ENCODE assay signal across 11 cellular contexts in the genomic region with DNA sequence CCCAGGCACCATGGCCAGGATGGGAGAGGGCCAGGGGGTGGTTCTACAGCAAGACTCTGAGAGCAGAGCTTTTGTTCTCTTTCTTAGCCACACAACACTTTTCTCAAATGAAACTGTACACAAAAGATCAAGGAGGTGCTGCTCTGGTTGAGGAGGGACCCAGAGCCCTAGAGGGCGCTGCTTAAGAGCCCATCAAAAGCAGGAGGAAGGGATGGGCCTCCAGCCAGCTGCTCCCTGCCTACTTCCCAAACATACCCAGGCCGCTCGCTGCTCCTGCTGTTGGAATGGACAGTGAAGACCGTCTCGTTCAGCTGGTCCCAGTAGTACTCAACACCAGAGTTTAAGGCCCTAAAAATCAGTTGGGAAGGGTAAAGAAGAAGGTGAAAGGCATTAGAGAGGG. TPM values are rescaled to one million over a fixed set of nuclear protein-coding genes. Genes with fewer than 3 reads are reported as not detected.
DNase-seq lines count a peak whose midpoint lies in the region; ATAC-seq and TF ChIP-seq lines count a peak whose summit lies in the region.
"Had no signal": no experiment of that assay in that cellular context is flagged by ENCODE, and none has a peak within 500 bp of the region (broad histone marks: within the 10 kb centered on the region; RNA-seq: fewer than 3 reads in every experiment).

No MANE protein-coding gene starts in this region.

- H3K4me1 ChIP-seq in DOHH2 (ENCODE audit: control insufficient read depth, low read length) (no peaks in the 10 kb centered on the region), Loucy (ENCODE audit: insufficient read depth, low read length, poor library complexity, severe bottlenecking) (no peaks in the 10 kb centered on the region)

- no peaks in the 10 kb centered on the region for H3K9me3 ChIP-seq in DOHH2 (ENCODE audit: control insufficient read depth, insufficient read depth, low read length)
- no peaks in the 10 kb centered on the region for H3K9me3 ChIP-seq in Loucy (ENCODE audit: insufficient read depth, low read depth, low read length)

- peak; percentile 26 for TF ChIP-seq CTCF in DOHH2 (IDR thresholded peaks at IDR 0.05; ENCODE audit: low read depth, low read length, poor library complexity, severe bottlenecking)
- TF ChIP-seq CTCF in Loucy (conservative IDR thresholded peaks at IDR 0.05; ENCODE audit: low read length) = peak; percentile 37
- peak; percentile 40 for TF ChIP-seq CTCF in astrocyte of the spinal cord (IDR thresholded peaks at IDR 0.05; ENCODE audit: low read depth, low read length)

- in situ Hi-C loops in astrocyte of the spinal cord (cut with HindIII; ENCODE audit: low sequenced_read_pairs) = no loop called here

- no peak overlapping the region for H3K4me3 ChIP-seq in DOHH2 (ENCODE audit: low read length)
- no peak overlapping the region for H3K4me3 ChIP-seq in Loucy (ENCODE audit: low read length, poor library complexity, severe bottlenecking)
- no peak overlapping the region for H3K4me3 ChIP-seq in astrocyte of the spinal cord (ENCODE audit: low read depth, low read length)

- no peak overlapping the region for H3K27ac ChIP-seq in DOHH2 (ENCODE audit: low read depth, low read length)
- H3K27ac ChIP-seq: epithelial cell of prostate had no signal

- H3K4me2 ChIP-seq in DOHH2 (ENCODE audit: low read length) (no peak overlapping the region), Loucy (ENCODE audit: low read depth, low read length, poor library complexity, severe bottlenecking) (no peak overlapping the region)

- H3K9ac ChIP-seq in Loucy (ENCODE audit: low read depth, low read length, poor library complexity, severe bottlenecking) = no peak overlapping the region

- intact Hi-C loops in left colon (cut with DNase I, micrococcal nuclease) = no loop called here

- H2AFZ ChIP-seq in Loucy (ENCODE audit: low read length) = no peak overlapping the region

- H3K27me3 ChIP-seq in DOHH2 (ENCODE audit: control insufficient read depth, low read length) (no peaks in the 10 kb centered on the region), Loucy (ENCODE audit: insufficient read depth, low read length, poor library complexity, severe bottlenecking) (no peaks in the 10 kb centered on the region)

- H3K9me2 ChIP-seq in DOHH2 (replicated peaks; ENCODE audit: control insufficient read depth, low read length) (no peaks in the 10 kb centered on the region), Loucy (replicated peaks; ENCODE audit: low read depth, low read length) (no peaks in the 10 kb centered on the region)

- ATAC-seq in left colon (peak; percentile 40), HG02588 (IDR thresholded peaks at IDR 0.05; ENCODE audit: unreplicated experiment) (no peak), GM21390 (IDR thresholded peaks at IDR 0.05; ENCODE audit: unreplicated experiment) (no peak)

- H4K20me1 ChIP-seq in DOHH2 (ENCODE audit: control insufficient read depth, insufficient read depth, low read depth, low read length) (no peaks in the 10 kb centered on the region), Loucy (ENCODE audit: insufficient read depth, low read length, poor library complexity, severe bottlenecking) (no peaks in the 10 kb centered on the region)

- DNase-seq in astrocyte of the spinal cord (ENCODE audit: low read depth, low spot score) = peak; percentile 9
- no peak for DNase-seq in left colon
- no peak for DNase-seq in NCI-H2107 (lab: John Stamatoyannopoulos, UW)
- DNase-seq in activated CD8-positive, alpha-beta memory T cell treated with anti-CD3 and anti-CD28 coated beads, Interleukin-2, amount 50 U/mL, for 4 hours = no peak
- DNase-seq: CD4-positive, alpha-beta memory T cell; kidney had no signal

- H3K36me3 ChIP-seq in DOHH2 (ENCODE audit: control insufficient read depth, low read length) (peaks cover 8% of the 10 kb centered on the region; the same call in 1 of the 2 replicates), Loucy (ENCODE audit: insufficient read depth, low read length) (peaks cover 45% of the 10 kb centered on the region; the same call in 1 of the 2 replicates)

- H3K79me2 ChIP-seq in DOHH2 (ENCODE audit: control insufficient read depth, low read length) = no peaks in the 10 kb centered on the region
- no peaks in the 10 kb centered on the region for H3K79me2 ChIP-seq in Loucy (ENCODE audit: insufficient read depth, low read length)

- H3F3A ChIP-seq in DOHH2 (ENCODE audit: control insufficient read depth, insufficient read depth) = no peaks in the 10 kb centered on the region
- no peaks in the 10 kb centered on the region for H3F3A ChIP-seq in Loucy (ENCODE audit: low read depth)

RNA-seq across cellular contexts. Expression of gene CHRM4, which starts 18.4 kb away (rescaled TPM):
- 1 to 10 TPM in 1 of 2 donors, under 1 TPM in 1; 0.67 to 3.1 TPM for total RNA-seq in left colon
- total RNA-seq: CD4-positive, alpha-beta memory T cell had no signal

RNA-seq across cellular contexts. Expression of gene MDK, which starts 28.6 kb away (rescaled TPM):
- total RNA-seq in left colon = 100 to 1,000 TPM; 136 to 195 TPM
